Comparison of ENCODE assay signal across 1 cellular context in genomic region chr6:113287396-113287795, GRCh38.
TF ChIP-seq lines count a peak whose summit lies in the region.

No MANE protein-coding gene starts in this region.

TF ChIP-seq in GM12878, 131 proteins besides CTCF, POLR2A, EP300 and RAD21 (continued from another document and continues in another):
- TF ChIP-seq PRDM15 (CRISPR knock-in tag; IDR thresholded peaks at IDR 0.05) (no peak), MYB (IDR thresholded peaks at IDR 0.05; ENCODE audit: borderline replicate concordance, low read depth, low read length) (no peak), CBX5 (IDR thresholded peaks at IDR 0.05; ENCODE audit: low read depth) (peak; percentile 78; the same call in 1 of the 2 replicates), RELA (IDR thresholded peaks at IDR 0.05; ENCODE audit: borderline replicate concordance, partially characterized antibody) (no peak), NR2F1 (conservative IDR thresholded peaks at IDR 0.05) (no peak), HDAC2 (IDR thresholded peaks at IDR 0.05) (no peak), SUZ12 (IDR thresholded peaks at IDR 0.05; ENCODE audit: unreplicated experiment) (no peak), FOXM1 (IDR thresholded peaks at IDR 0.05; ENCODE audit: low read depth, low read length) (peak; percentile 42; the same call in 1 of the 2 replicates), NFXL1 (IDR thresholded peaks at IDR 0.05; ENCODE audit: borderline replicate concordance) (no peak), TAF1 (IDR thresholded peaks at IDR 0.05; ENCODE audit: borderline replicate concordance, low read depth, low read length) (no peak), EED (IDR thresholded peaks at IDR 0.05; ENCODE audit: low read depth) (peak; percentile 34; the same call in 1 of the 2 replicates), CHD1 (IDR thresholded peaks at IDR 0.05; ENCODE audit: low read depth, low read length) (no peak), KAT2A (conservative IDR thresholded peaks at IDR 0.05; ENCODE audit: control insufficient read depth, low read depth, low read length) (no peak), IKZF2 (IDR thresholded peaks at IDR 0.05) (peak; percentile 46 to 70; a peak in 3 of 4 replicates), FOS (IDR thresholded peaks at IDR 0.05; ENCODE audit: borderline replicate concordance, extremely low read depth, insufficient read length) (no peak), BMI1 (IDR thresholded peaks at IDR 0.05; ENCODE audit: borderline replicate concordance) (no peak), MTA2 (IDR thresholded peaks at IDR 0.05; ENCODE audit: low read depth) (peak; percentile 81), EGR1 (IDR thresholded peaks at IDR 0.05; ENCODE audit: borderline replicate concordance in 1 of 2, low read depth in 2 of 2, low read length in 2 of 2) (no peak), SMAD1 (IDR thresholded peaks at IDR 0.05; ENCODE audit: low read depth, partially characterized antibody) (no peak), ATF2 (IDR thresholded peaks at IDR 0.05; ENCODE audit: low read length) (peak; percentile 62), IKZF1 (conservative IDR thresholded peaks at IDR 0.05) (peak; percentile 48; the same call in 1 of the 2 replicates), E2F8 (IDR thresholded peaks at IDR 0.05; ENCODE audit: low read depth, partially characterized antibody) (no peak), ZNF687 (IDR thresholded peaks at IDR 0.05) (no peak), YY1 (IDR thresholded peaks at IDR 0.05; ENCODE audit: low read depth, low read length) (no peak), ESRRA (IDR thresholded peaks at IDR 0.05; ENCODE audit: low read length) (no peak), POLR2AphosphoS2 (IDR thresholded peaks at IDR 0.05; ENCODE audit: low read depth, low read length) (no peak), IRF4 (IDR thresholded peaks at IDR 0.05; ENCODE audit: low read depth, low read length) (no peak), RFX5 (IDR thresholded peaks at IDR 0.05; ENCODE audit: low read depth, low read length) (no peak), ELK1 (IDR thresholded peaks at IDR 0.05; ENCODE audit: low read depth, low read length) (no peak), MAX (IDR thresholded peaks at IDR 0.05; ENCODE audit: low read depth, low read length) (no peak), SIX5 (IDR thresholded peaks at IDR 0.05; ENCODE audit: low read depth, low read length, severe bottlenecking) (no peak), ZBTB40 (IDR thresholded peaks at IDR 0.05; ENCODE audit: borderline replicate concordance) (no peak), BHLHE40 (IDR thresholded peaks at IDR 0.05; ENCODE audit: borderline replicate concordance in 1 of 2, low read depth in 2 of 2, low read length in 1 of 2) (no peak), NKRF (conservative IDR thresholded peaks at IDR 0.05) (no peak), CREM (IDR thresholded peaks at IDR 0.05; ENCODE audit: low read depth) (peak; percentile 41; the same call in 1 of the 2 replicates), RUNX3 (IDR thresholded peaks at IDR 0.05; ENCODE audit: low read length) (peak; percentile 57; the same call in 1 of the 2 replicates), ZNF274 (IDR thresholded peaks at IDR 0.05; ENCODE audit: insufficient read depth, insufficient read length) (no peak), POLR2AphosphoS5 (IDR thresholded peaks at IDR 0.05; ENCODE audit: low read length) (no peak), MEF2A (IDR thresholded peaks at IDR 0.05; ENCODE audit: insufficient read depth, low read depth, low read length) (no peak), SMARCA5 (IDR thresholded peaks at IDR 0.05) (no peak), STAT1 (conservative IDR thresholded peaks at IDR 0.05) (no peak), SRF (IDR thresholded peaks at IDR 0.05; ENCODE audit: low read depth in 2 of 2, low read length in 2 of 2) (no peak), SREBF2 (IDR thresholded peaks at IDR 0.05; ENCODE audit: low read length) (no peak), JUNB (IDR thresholded peaks at IDR 0.05) (peak; percentile 62), HDGF (IDR thresholded peaks at IDR 0.05) (no peak)
